35 cellular contexts compared by ENCODE assay signal in genomic region chr2:97979894-97980293, GRCh38.
"Had no signal": no experiment of that assay in that cellular context is flagged by ENCODE, and none has a peak within 500 bp of the region (broad histone marks: within the 10 kb centered on the region; RNA-seq: fewer than 3 reads in every experiment).

No MANE protein-coding gene starts in this region.

- H3K27me3 ChIP-seq: adrenal gland, ascending aorta, cardiac muscle cell, colonic mucosa, dorsolateral prefrontal cortex, foreskin keratinocyte, heart right ventricle, left lung, pancreas, uterus had no signal

- DNase-seq: activated CD4-positive, alpha-beta T cell treated with anti-CD3 and anti-CD28 coated beads for 4 hours; activated CD4-positive, alpha-beta T cell treated with anti-CD3 and anti-CD28 coated beads, Interleukin-2, amount 50 U/mL, for 48 hours; activated CD8-positive, alpha-beta memory T cell treated with anti-CD3 and anti-CD28 coated beads for 24 hours; activated effector memory CD4-positive, alpha-beta T cell treated with anti-CD3 and anti-CD28 coated beads, Interleukin-2, amount 50 U/mL, for 16 hours; activated naive CD4-positive, alpha-beta T cell treated with anti-CD3 and anti-CD28 coated beads for 36 hours; activated naive CD8-positive, alpha-beta T cell treated with anti-CD3 and anti-CD28 coated beads for 36 hours; adrenal gland; cerebellar nuclear complex; colonic mucosa; dorsolateral prefrontal cortex; effector memory CD8-positive, alpha-beta T cell; foreskin keratinocyte; heart right ventricle; left lung; lower lobe of right lung; mesenchymal stem cell; nephron progenitor cell; nucleus accumbens; pancreas; retina; small intestine; stimulated activated CD4-positive, alpha-beta T cell treated with anti-CD3 and anti-CD28 coated beads, Interleukin-4, amount 100 ng/mL, for 24 hours; stimulated activated naive CD8-positive, alpha-beta T cell treated with anti-CD3 and anti-CD28 coated beads, Interleukin-15, amount 100 ng/mL, for 72 hours; substantia nigra; T-helper 1 cell; uterus had no signal

- H3K9me3 ChIP-seq: adrenal gland, colonic mucosa, pancreas, prostate gland had no signal

- H3K27ac ChIP-seq: adrenal gland, ascending aorta, cardiac muscle cell, colonic mucosa, dorsolateral prefrontal cortex, foreskin keratinocyte, heart right ventricle, left lung, lower lobe of right lung, pancreas, prostate gland, uterus had no signal

- ATAC-seq: effector memory CD8-positive, alpha-beta T cell; foreskin keratinocyte; heart right ventricle; left lung; lower lobe of right lung; pancreas; sciatic nerve; stimulated activated memory B cell treated with anti-CD40 and anti-IgM and Interleukin-4, amounts not matched to agents 10 μg/mL and 1 μg/mL and 100 μg/mL, for 72 hours had no signal

- H3K4me1 Mint-ChIP-seq: stimulated activated naive CD8-positive, alpha-beta T cell treated with anti-CD3 and anti-CD28 coated beads, Interleukin-15, amount 100 ng/mL, for 72 hours had no signal

- H3K4me1 ChIP-seq: ascending aorta, colonic mucosa, foreskin keratinocyte, lower lobe of right lung, prostate gland, uterus had no signal

- H3K4me3 Mint-ChIP-seq: activated naive CD4-positive, alpha-beta T cell treated with anti-CD3 and anti-CD28 coated beads for 36 hours; activated naive CD8-positive, alpha-beta T cell treated with anti-CD3 and anti-CD28 coated beads for 36 hours; activated T-helper 1 cell treated with anti-CD3 and anti-CD28 coated beads, Interleukin-12 subunit alpha, Interleukin-12 subunit beta, Interleukin-2, Interleukin-4 antibody, amounts not matched to agents 30 ng/mL and 10 ng/mL and 1 ng/mL, durations not matched to agents 14 hours and 24 hours and 36 hours; brain; effector memory CD8-positive, alpha-beta T cell; nephron progenitor cell; stimulated activated memory B cell treated with anti-CD40 and anti-IgM and Interleukin-4, amounts not matched to agents 10 μg/mL and 1 μg/mL and 100 μg/mL, for 72 hours; stimulated activated naive CD8-positive, alpha-beta T cell treated with anti-CD3 and anti-CD28 coated beads, Interleukin-15, amount 100 ng/mL, for 72 hours; T-helper 2 cell treated with Interferon-gamma antibody and Interleukin-4, amounts not matched to agents 5 μg/mL and 100 μg/mL, for 36 hours; type B pancreatic cell had no signal

- H3K27ac Mint-ChIP-seq: activated naive CD4-positive, alpha-beta T cell treated with anti-CD3 and anti-CD28 coated beads for 36 hours; activated naive CD8-positive, alpha-beta T cell treated with anti-CD3 and anti-CD28 coated beads for 36 hours; activated T-helper 1 cell treated with anti-CD3 and anti-CD28 coated beads, Interleukin-12 subunit alpha, Interleukin-12 subunit beta, Interleukin-2, Interleukin-4 antibody, amounts not matched to agents 30 ng/mL and 10 ng/mL and 1 ng/mL, durations not matched to agents 14 hours and 24 hours and 36 hours; brain; effector memory CD8-positive, alpha-beta T cell; nephron progenitor cell; stimulated activated memory B cell treated with anti-CD40 and anti-IgM and Interleukin-4, amounts not matched to agents 10 μg/mL and 1 μg/mL and 100 μg/mL, for 72 hours; stimulated activated naive CD8-positive, alpha-beta T cell treated with anti-CD3 and anti-CD28 coated beads, Interleukin-15, amount 100 ng/mL, for 72 hours; T-helper 2 cell treated with Interferon-gamma antibody and Interleukin-4, amounts not matched to agents 5 μg/mL and 100 μg/mL, for 36 hours; type B pancreatic cell had no signal

- H3K4me3 ChIP-seq: adrenal gland, ascending aorta, cardiac muscle cell, colonic mucosa, dorsolateral prefrontal cortex, heart right ventricle, left lung, lower lobe of right lung, pancreas, prostate gland, uterus had no signal

- H3K27me3 Mint-ChIP-seq: activated naive CD8-positive, alpha-beta T cell treated with anti-CD3 and anti-CD28 coated beads for 36 hours; brain; effector memory CD8-positive, alpha-beta T cell; stimulated activated memory B cell treated with anti-CD40 and anti-IgM and Interleukin-4, amounts not matched to agents 10 μg/mL and 1 μg/mL and 100 μg/mL, for 72 hours; stimulated activated naive CD8-positive, alpha-beta T cell treated with anti-CD3 and anti-CD28 coated beads, Interleukin-15, amount 100 ng/mL, for 72 hours; type B pancreatic cell had no signal

- H3K36me3 ChIP-seq: adrenal gland, cardiac muscle cell, colonic mucosa, left lung, lower lobe of right lung, pancreas, prostate gland, uterus had no signal
